8 cellular contexts compared by ENCODE assay signal in the genomic region with DNA sequence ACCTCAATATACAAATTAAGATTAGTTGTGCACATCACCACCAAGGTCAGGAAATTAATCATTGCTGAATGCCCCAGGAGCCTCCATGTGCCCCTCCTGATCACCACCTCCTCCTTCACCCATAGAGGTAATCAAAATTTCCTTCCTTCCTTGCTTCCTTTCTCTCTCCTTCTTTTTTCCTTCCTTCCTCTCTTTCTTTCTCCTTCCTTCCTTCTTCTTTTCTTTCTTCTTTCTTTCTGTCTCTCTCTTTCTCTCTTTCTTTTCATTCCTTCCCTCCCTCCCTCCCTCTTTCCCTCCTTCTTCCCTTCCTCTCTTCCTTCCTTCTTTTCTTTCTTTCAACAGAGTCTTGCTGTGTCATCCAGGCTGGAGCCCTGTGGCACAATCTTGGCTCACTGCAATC.
"Had no signal": no experiment of that assay in that cellular context is flagged by ENCODE, and none has a peak within 500 bp of the region (broad histone marks: within the 10 kb centered on the region; RNA-seq: fewer than 3 reads in every experiment).

No MANE protein-coding gene starts in this region.

- H3K4me2 ChIP-seq: KMS-11 had no signal

- ATAC-seq: HCT116 had no signal

- H3K4me3 ChIP-seq: HAP-1 had no signal

- DNase-seq: GOT3, H7, IMR-90, Karpas-422, KBM-7 had no signal

- H3K9me3 ChIP-seq: HAP-1 had no signal

- H3K4me1 ChIP-seq: HAP-1 had no signal

- H3K36me3 ChIP-seq: HAP-1 had no signal

- H3K27ac ChIP-seq: KMS-11 had no signal
